ENCODE assay signal across 17 cellular contexts in the genomic region with DNA sequence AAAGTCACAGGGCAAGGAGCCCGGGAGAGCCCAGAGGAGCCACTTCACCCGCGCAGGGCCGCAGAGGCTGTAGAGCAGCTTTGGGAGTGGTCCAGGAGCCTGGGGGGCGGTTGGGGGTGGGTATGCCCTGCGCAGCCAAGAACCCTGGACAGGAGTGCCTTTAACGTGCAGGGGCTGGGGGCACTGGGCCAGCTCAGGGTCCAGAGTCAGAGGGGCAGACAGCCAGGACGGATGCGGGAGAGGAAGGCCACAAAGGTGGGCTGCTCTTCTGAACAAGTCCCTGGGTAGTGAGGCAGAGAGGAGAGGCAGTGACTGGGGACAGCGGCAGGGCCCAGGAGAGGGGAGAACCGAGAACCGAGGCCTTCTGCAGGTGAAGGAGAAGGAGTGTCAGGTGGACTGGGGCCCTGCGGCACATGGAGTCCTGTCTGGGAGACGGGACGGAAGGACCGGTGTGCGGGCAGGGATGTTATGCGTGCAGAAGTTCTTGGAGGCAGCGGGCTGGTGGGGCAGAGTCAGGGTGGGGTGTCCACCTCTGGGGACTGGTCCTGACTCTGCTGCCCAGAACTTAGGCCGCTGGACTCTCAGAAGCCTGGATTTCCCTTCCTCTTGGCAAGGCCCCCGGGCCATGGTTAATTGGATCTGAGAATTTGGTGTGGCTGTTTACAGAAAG. TPM values are rescaled to one million over a fixed set of nuclear protein-coding genes. Genes with fewer than 3 reads are reported as not detected.
DNase-seq lines count a peak whose midpoint lies in the region; ATAC-seq, FAIRE-seq and TF ChIP-seq lines count a peak whose summit lies in the region.
"Had no signal": no experiment of that assay in that cellular context is flagged by ENCODE, and none has a peak within 500 bp of the region (broad histone marks: within the 10 kb centered on the region; RNA-seq: fewer than 3 reads in every experiment).

No MANE protein-coding gene starts in this region.

- intact Hi-C loops in Right ventricle myocardium inferior (cut with DNase I) (no loop called here), left ventricle myocardium inferior (cut with micrococcal nuclease) (no loop called here), kidney (cut with DNase I) (no loop called here), upper lobe of right lung (cut with DNase I) (no loop called here)

- no peak for ATAC-seq in Right ventricle myocardium inferior
- ATAC-seq in upper lobe of right lung, result peak; percentile 18
- ATAC-seq: GM12878, HCT116 had no signal

- H3K9me3 ChIP-seq in left ventricle myocardium inferior (replicated peaks) (peaks cover 32% of the 10 kb centered on the region), kidney (ENCODE audit: control insufficient read depth in 1 of 2, low read length in 2 of 2) (peaks cover 2 to 20% of the 10 kb centered on the region in 2 donors), upper lobe of right lung (peaks cover 7% of the 10 kb centered on the region), suprapubic skin (peaks cover 11% of the 10 kb centered on the region)

- 83% methylated on average over 18 of the region's 21 CpGs for WGBS in suprapubic skin

- H3K4me1 ChIP-seq in left ventricle myocardium inferior (no peaks in the 10 kb centered on the region), kidney (ENCODE audit: control insufficient read depth in 1 of 2, insufficient read depth in 1 of 2, low read depth in 1 of 2, low read length in 2 of 2) (no peaks in the 10 kb centered on the region), upper lobe of right lung (no peaks in the 10 kb centered on the region), suprapubic skin (no peaks in the 10 kb centered on the region)

- H3K4me3 ChIP-seq in left ventricle myocardium inferior (no peak overlapping the region), kidney (ENCODE audit: low read length in 2 of 2) (no peak overlapping the region), upper lobe of right lung (no peak overlapping the region), suprapubic skin (no peak overlapping the region)
- H3K4me3 ChIP-seq: BLaER1 treated with 17β-estradiol and CSF1 and Interleukin-3, amounts not matched to agents 10 nM and 100 nM; GM12878; GM23248 had no signal

- no peak for TF ChIP-seq EP300 in suprapubic skin (IDR thresholded peaks at IDR 0.05)

- DNase-seq in Right ventricle myocardium inferior (ENCODE audit: missing footprints), result peak; percentile 55
- no peak for DNase-seq in left ventricle myocardium inferior
- peak; percentile 66 for DNase-seq in DMS79 (lab: John Stamatoyannopoulos, UW)
- DNase-seq in kidney, result peak; percentile 51
- DNase-seq in upper lobe of right lung, result no peak
- DNase-seq in NOMO-1 (lab: John Stamatoyannopoulos, UW; ENCODE audit: unreplicated experiment in 2 of 2), result no peak
- no peak for DNase-seq in suprapubic skin (ENCODE audit: low spot score in 2 of 2)
- DNase-seq: 8988T; CD4-positive, CD25-positive, alpha-beta regulatory T cell; DMS53; GM23248; IMR-90 had no signal

- peaks cover 70% of the 10 kb centered on the region for H3K27me3 ChIP-seq in left ventricle myocardium inferior (ENCODE audit: low read depth)
- peaks cover 5% of the 10 kb centered on the region for H3K27me3 ChIP-seq in upper lobe of right lung
- H3K27me3 ChIP-seq in suprapubic skin, result peaks cover 43% of the 10 kb centered on the region
- H3K27me3 ChIP-seq: BLaER1 treated with 17β-estradiol and CSF1 and Interleukin-3, amounts not matched to agents 10 nM and 100 nM had no signal

- no peak overlapping the region for H3K27ac ChIP-seq in left ventricle myocardium inferior (replicated peaks)
- H3K27ac ChIP-seq in kidney (ENCODE audit: low read depth in 2 of 2, low read length in 2 of 2), result no peak overlapping the region
- H3K27ac ChIP-seq in upper lobe of right lung, result no peak overlapping the region
- H3K27ac ChIP-seq in suprapubic skin, result no peak overlapping the region
- H3K27ac ChIP-seq: BLaER1 treated with 17β-estradiol and CSF1 and Interleukin-3, amounts not matched to agents 10 nM and 100 nM; GM23248 had no signal

- no peak for TF ChIP-seq CTCF in left ventricle myocardium inferior (IDR thresholded peaks at IDR 0.05; ENCODE audit: borderline replicate concordance)
- no peak for TF ChIP-seq CTCF in kidney (IDR thresholded peaks at IDR 0.05; ENCODE audit: borderline replicate concordance, extremely low read depth, insufficient read depth)
- no peak for TF ChIP-seq CTCF in upper lobe of right lung (IDR thresholded peaks at IDR 0.05)
- no peak for TF ChIP-seq CTCF in suprapubic skin (IDR thresholded peaks at IDR 0.05)

- TF ChIP-seq POLR2A in suprapubic skin (IDR thresholded peaks at IDR 0.05), result no peak

- no peak overlapping the region for H3K9ac ChIP-seq in kidney (ENCODE audit: low read length in 2 of 2)
- H3K9ac ChIP-seq: BLaER1 treated with 17β-estradiol and CSF1 and Interleukin-3, amounts not matched to agents 10 nM and 100 nM; GM23248 had no signal

- FAIRE-seq in kidney (lab: Jason Lieb, UNC), result no peak
- FAIRE-seq: GM12878, GM18507, H54 had no signal

- H3K36me3 ChIP-seq in left ventricle myocardium inferior, result no peaks in the 10 kb centered on the region
- no peaks in the 10 kb centered on the region for H3K36me3 ChIP-seq in kidney (ENCODE audit: control insufficient read depth in 1 of 2, insufficient read depth in 2 of 2, low read length in 2 of 2)
- no peaks in the 10 kb centered on the region for H3K36me3 ChIP-seq in upper lobe of right lung
- H3K36me3 ChIP-seq in suprapubic skin, result no peaks in the 10 kb centered on the region
- H3K36me3 ChIP-seq: BLaER1 treated with 17β-estradiol and CSF1 and Interleukin-3, amounts not matched to agents 10 nM and 100 nM had no signal

RNA-seq across cellular contexts. Expression of gene ADRA2C, which starts 31.8 kb away (rescaled TPM):
- 6.9 TPM for total RNA-seq in Right ventricle myocardium inferior
- 4.5 TPM for total RNA-seq in left ventricle myocardium inferior
- total RNA-seq in kidney, result 36.2 TPM
- polyA plus RNA-seq in kidney (ENCODE audit: insufficient read depth, low read depth, low replicate concordance), result 21.9 TPM
- 7.3 TPM for total RNA-seq in upper lobe of right lung
- 1 to 10 TPM; 2.6 to 5.3 (median 4.0) TPM for total RNA-seq in suprapubic skin
- total RNA-seq: CD4-positive, CD25-positive, alpha-beta regulatory T cell had no signal
- polyA plus RNA-seq: CD4-positive, CD25-positive, alpha-beta regulatory T cell; GM12878 had no signal

Comparison
In these comparisons a context has a peak if more than half of its experiments do, and no peak if none do; other contexts are left out.
1. DNase-seq: peak in Right ventricle myocardium inferior (single experiment), DMS79 (single experiment) and kidney (single experiment); none in left ventricle myocardium inferior (single experiment), upper lobe of right lung (single experiment), NOMO-1 (0 of 2) and suprapubic skin (0 of 2).